In the genomic region with DNA sequence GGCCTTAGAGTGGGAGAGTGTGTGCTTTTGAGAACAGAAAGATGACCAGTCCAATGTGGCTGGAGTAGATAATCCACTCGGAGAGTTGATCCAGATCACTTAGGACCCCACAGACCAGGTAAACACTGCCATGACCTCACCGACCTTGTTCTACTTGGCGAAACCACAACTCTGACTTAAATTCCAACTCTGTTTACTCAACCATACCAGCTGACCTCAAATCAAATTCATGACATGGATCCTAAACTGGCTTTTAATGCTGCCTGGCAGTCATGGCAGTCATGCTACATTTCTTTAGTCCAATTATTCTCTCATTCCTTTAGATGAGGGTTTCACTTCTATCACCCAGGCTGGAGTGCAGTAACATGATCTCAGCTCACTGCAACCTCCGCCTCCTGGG, we compare ENCODE assay signal across 29 cellular contexts.
A peak's percentile ranks its signal among the peaks of the same experiment; 100 is the strongest.
DNase-seq lines count a peak whose midpoint lies in the region; ATAC-seq and TF ChIP-seq lines count a peak whose summit lies in the region.
"Had no signal": no experiment of that assay in that cellular context is flagged by ENCODE, and none has a peak within 500 bp of the region (broad histone marks: within the 10 kb centered on the region; RNA-seq: fewer than 3 reads in every experiment).

No MANE protein-coding gene starts in this region.

- H3K4me3 ChIP-seq in SJCRH30 (no peak overlapping the region), kidney epithelial cell (ENCODE audit: low read depth, low read length) (no peak overlapping the region)
- H3K4me3 ChIP-seq: A549; BLaER1 treated with 17β-estradiol and CSF1 and Interleukin-3, amounts not matched to agents 10 nM and 100 nM; GM12878; MG63 had no signal

- H3K27me3 ChIP-seq in SJCRH30 (no peaks in the 10 kb centered on the region), kidney epithelial cell (ENCODE audit: control insufficient read depth, insufficient read depth, low read length) (no peaks in the 10 kb centered on the region)
- H3K27me3 ChIP-seq: BLaER1 treated with 17β-estradiol and CSF1 and Interleukin-3, amounts not matched to agents 10 nM and 100 nM; MG63 had no signal

- no peaks in the 10 kb centered on the region for H3K36me3 Mint-ChIP-seq in activated CD4-positive, alpha-beta T cell treated with anti-CD3 and anti-CD28 coated beads, Interleukin-2, amount 10 ng/mL, durations not matched to agents 24 days and 14 days (ENCODE audit: low read depth)

- H3K27me3 Mint-ChIP-seq in activated CD4-positive, alpha-beta T cell treated with anti-CD3 and anti-CD28 coated beads, Interleukin-2, amount 10 ng/mL, durations not matched to agents 24 days and 14 days: no peaks in the 10 kb centered on the region
- H3K27me3 Mint-ChIP-seq: CD4-positive, alpha-beta T cell had no signal

- no peaks in the 10 kb centered on the region for H3K36me3 ChIP-seq in SJCRH30
- H3K36me3 ChIP-seq in kidney epithelial cell (ENCODE audit: control insufficient read depth, insufficient read depth, low read length): no peaks in the 10 kb centered on the region
- H3K36me3 ChIP-seq: BLaER1 treated with 17β-estradiol and CSF1 and Interleukin-3, amounts not matched to agents 10 nM and 100 nM; MG63 had no signal

- no peak for TF ChIP-seq CTCF in kidney epithelial cell (IDR thresholded peaks at IDR 0.05; ENCODE audit: insufficient read depth, low read length, poor library complexity, severe bottlenecking)

- intact Hi-C loops in activated CD4-positive, alpha-beta T cell treated with anti-CD3 and anti-CD28 coated beads, Interleukin-2, amount 10 ng/mL, durations not matched to agents 24 days and 14 days (cut with micrococcal nuclease): no loop called here

- no peak overlapping the region for H3K27ac Mint-ChIP-seq in activated CD4-positive, alpha-beta T cell treated with anti-CD3 and anti-CD28 coated beads, Interleukin-2, amount 10 ng/mL, durations not matched to agents 24 days and 14 days
- H3K27ac Mint-ChIP-seq: CD4-positive, alpha-beta T cell had no signal

- H3K9me3 ChIP-seq in SJCRH30 (replicated peaks): no peaks in the 10 kb centered on the region
- H3K9me3 ChIP-seq: A549, MG63 had no signal

- H3K4me1 ChIP-seq in SJCRH30: no peaks in the 10 kb centered on the region
- H3K4me1 ChIP-seq: A549; BLaER1 treated with 17β-estradiol and CSF1 and Interleukin-3, amounts not matched to agents 10 nM and 100 nM had no signal

- ATAC-seq in HG02938 (IDR thresholded peaks at IDR 0.05; ENCODE audit: unreplicated experiment) (no peak), GM21360 (IDR thresholded peaks at IDR 0.05; ENCODE audit: unreplicated experiment) (no peak)
- ATAC-seq: A549, GM12878, HCT116, PC-3 had no signal

- no peaks in the 10 kb centered on the region for H3K4me1 Mint-ChIP-seq in activated CD4-positive, alpha-beta T cell treated with anti-CD3 and anti-CD28 coated beads, Interleukin-2, amount 10 ng/mL, durations not matched to agents 24 days and 14 days

- H3K27ac ChIP-seq in SJCRH30: no peak overlapping the region
- H3K27ac ChIP-seq: A549; BLaER1 treated with 17β-estradiol and CSF1 and Interleukin-3, amounts not matched to agents 10 nM and 100 nM had no signal

- no peak overlapping the region for H3K4me3 Mint-ChIP-seq in activated CD4-positive, alpha-beta T cell treated with anti-CD3 and anti-CD28 coated beads, Interleukin-2, amount 10 ng/mL, durations not matched to agents 24 days and 14 days
- H3K4me3 Mint-ChIP-seq: CD4-positive, alpha-beta T cell had no signal

- H3K9me3 Mint-ChIP-seq in activated CD4-positive, alpha-beta T cell treated with anti-CD3 and anti-CD28 coated beads, Interleukin-2, amount 10 ng/mL, durations not matched to agents 24 days and 14 days: peaks cover 4% of the 10 kb centered on the region

- DNase-seq in H4 (ENCODE audit: low spot score) (peak; percentile 10), SJCRH30 (peak; percentile 10 to 23), kidney epithelial cell (ENCODE audit: low read depth) (peak; percentile 5), renal cortical epithelial cell (ENCODE audit: low read depth) (peak; percentile 76)
- DNase-seq in stimulated activated CD4-positive, alpha-beta T cell treated with anti-CD3 and anti-CD28 coated beads, Interleukin-15, amount 100 ng/mL, for 24 hours: no peak
- DNase-seq in activated CD4-positive, alpha-beta T cell treated with anti-CD3 and anti-CD28 coated beads, Interleukin-2, amount 10 ng/mL, durations not matched to agents 24 days and 14 days: no peak
- DNase-seq: AML-193; CD4-positive, alpha-beta T cell; EL; GDM1; KBM-7; MG63; NCI-H1105 treated with DMSO at 0.1 percent for 48 hours; NCI-H146; NCI-H1930; NCI-H2107; NCI-H446; NCI-H524 treated with DMSO at 0.1 percent for 48 hours; NCI-H82; NK-92 treated with Interleukin-12 subunit alpha and Interleukin-12 subunit beta, amount 100 ng/mL, for 24 hours; PC-3; Right ventricle myocardium superior; RPMI8226 had no signal

Comparison
In these comparisons a context has a peak if more than half of its experiments do, and no peak if none do; other contexts are left out.
1. DNase-seq: peak in H4 (single experiment), SJCRH30 (2 of 2), kidney epithelial cell (single experiment) and renal cortical epithelial cell (single experiment); none in stimulated activated CD4-positive, alpha-beta T cell treated with anti-CD3 and anti-CD28 coated beads, Interleukin-15, amount 100 ng/mL, for 24 hours (single experiment) and activated CD4-positive, alpha-beta T cell treated with anti-CD3 and anti-CD28 coated beads, Interleukin-2, amount 10 ng/mL, durations not matched to agents 24 days and 14 days (single experiment).